ENCODE assay signal across 8 cellular contexts in the genomic region with DNA sequence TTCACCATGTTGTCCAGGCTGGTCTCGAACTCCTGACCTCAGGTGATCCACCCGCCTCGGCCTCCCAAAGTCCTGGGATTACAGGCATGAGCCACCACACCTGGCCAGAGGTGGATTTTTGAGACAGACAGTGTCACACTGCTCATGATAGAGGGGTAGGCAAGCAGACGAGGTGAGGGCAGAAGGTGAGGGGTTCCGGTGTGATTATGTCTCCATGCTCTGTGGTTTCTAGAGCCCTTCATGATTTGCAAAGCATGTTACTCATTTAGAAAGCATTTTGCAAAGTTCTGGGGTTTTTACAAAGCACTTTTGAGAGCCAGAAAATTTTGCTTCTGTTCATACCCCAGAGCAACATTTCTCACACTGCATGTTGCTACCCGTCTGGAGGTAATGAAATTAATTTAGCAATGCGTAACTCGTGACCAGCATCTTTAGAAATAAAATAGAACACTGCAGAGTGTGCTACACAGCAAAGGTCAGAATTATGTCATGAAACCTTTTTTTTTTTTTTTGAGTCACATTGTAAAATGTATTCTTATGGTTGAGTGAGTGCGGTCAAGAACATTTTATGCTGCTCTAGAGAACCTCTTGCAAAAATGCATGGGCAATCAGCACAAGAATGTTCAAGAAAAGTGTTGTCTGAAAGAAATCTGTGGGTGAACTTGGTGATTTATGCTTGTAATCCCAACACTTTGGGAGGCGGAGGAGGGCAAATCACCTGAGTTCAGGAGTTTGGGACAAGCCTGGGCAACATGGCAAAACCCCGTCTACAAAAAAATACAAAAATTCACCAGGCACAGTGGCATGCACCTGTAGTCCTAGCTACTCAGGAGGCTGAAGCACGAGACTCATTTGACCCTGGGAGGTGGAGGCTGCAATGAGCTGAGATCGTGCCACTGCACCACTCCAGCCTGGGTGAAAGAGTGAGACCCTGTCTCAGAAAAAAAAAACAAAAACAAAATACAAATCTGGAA. TPM values are rescaled to one million over a fixed set of nuclear protein-coding genes. Genes with fewer than 3 reads are reported as not detected.
DNase-seq lines count a peak whose midpoint lies in the region; ATAC-seq and TF ChIP-seq lines count a peak whose summit lies in the region.

No MANE protein-coding gene starts in this region.

- H3K9me3 Mint-ChIP-seq in activated CD4-positive, alpha-beta memory T cell treated with anti-CD3 and anti-CD28 coated beads, Interleukin-2, amount 10 ng/mL, durations not matched to agents 7 days and 5 days = no peaks in the 10 kb centered on the region
- no peaks in the 10 kb centered on the region for H3K9me3 Mint-ChIP-seq in nephron progenitor cell

- H3K4me1 ChIP-seq in BE2C (no peaks in the 10 kb centered on the region), PC-9 (replicated peaks; ENCODE audit: insufficient read depth) (peaks cover 7% of the 10 kb centered on the region; the same call in 1 of the 2 replicates)

- no peak overlapping the region for H3K4me2 ChIP-seq in PC-9

- H3K4me1 Mint-ChIP-seq in activated CD4-positive, alpha-beta memory T cell treated with anti-CD3 and anti-CD28 coated beads, Interleukin-2, amount 10 ng/mL, durations not matched to agents 7 days and 5 days = peaks cover 74% of the 10 kb centered on the region
- H3K4me1 Mint-ChIP-seq in nephron progenitor cell = no peaks in the 10 kb centered on the region

- no peak overlapping the region for H3K27ac ChIP-seq in PC-9

- H3K79me2 ChIP-seq in PC-9 (ENCODE audit: low read depth) = no peaks in the 10 kb centered on the region

- DNase-seq in activated T-cell treated with anti-CD3 and anti-CD28 coated beads, Interleukin-2, amount 50 U/mL, for 1 hour = peak; percentile 21
- DNase-seq in activated T-cell treated with anti-CD3 and anti-CD28 coated beads for 4 hours (no peak), nephron progenitor cell (no peak), SKM-1 treated with dmso at 0.1 percent for 144 hours (lab: John Stamatoyannopoulos, UW; ENCODE audit: unreplicated experiment) (no peak), BE2C (no peak), PC-9 (no peak)
- DNase-seq in activated CD4-positive, alpha-beta memory T cell treated with anti-CD3 and anti-CD28 coated beads, Interleukin-2, amount 10 ng/mL, durations not matched to agents 7 days and 5 days = peak; percentile 72

- peaks cover 15% of the 10 kb centered on the region for H3K27me3 Mint-ChIP-seq in activated CD4-positive, alpha-beta memory T cell treated with anti-CD3 and anti-CD28 coated beads, Interleukin-2, amount 10 ng/mL, durations not matched to agents 7 days and 5 days
- peaks cover 18% of the 10 kb centered on the region for H3K27me3 Mint-ChIP-seq in nephron progenitor cell (ENCODE audit: low read depth, poor library complexity)

- no peaks in the 10 kb centered on the region for H3K36me3 ChIP-seq in BE2C
- H3K36me3 ChIP-seq in PC-9 (ENCODE audit: low read depth) = no peaks in the 10 kb centered on the region

- H2AFZ ChIP-seq in PC-9 = no peak overlapping the region

- H3K4me3 Mint-ChIP-seq in activated CD4-positive, alpha-beta memory T cell treated with anti-CD3 and anti-CD28 coated beads, Interleukin-2, amount 10 ng/mL, durations not matched to agents 7 days and 5 days = peak overlapping the region; percentile 46
- no peak overlapping the region for H3K4me3 Mint-ChIP-seq in nephron progenitor cell

- BruUV-seq in PC-9 (replicated peaks; lab: Mats Ljungman, UMichigan) = no TSS peak

- H3K27me3 ChIP-seq in BE2C (peaks cover 5% of the 10 kb centered on the region), PC-9 (ENCODE audit: insufficient read depth, low read depth) (no peaks in the 10 kb centered on the region; the same call in 1 of the 2 replicates)

- H3K27ac Mint-ChIP-seq in activated CD4-positive, alpha-beta memory T cell treated with anti-CD3 and anti-CD28 coated beads, Interleukin-2, amount 10 ng/mL, durations not matched to agents 7 days and 5 days = peak overlapping the region; percentile 94
- peak overlapping the region; percentile 53 for H3K27ac Mint-ChIP-seq in nephron progenitor cell

- peak; percentile 68 for ATAC-seq in HG02981 (IDR thresholded peaks at IDR 0.05; ENCODE audit: unreplicated experiment)

- TF ChIP-seq CTCF in nephron progenitor cell (IDR thresholded peaks at IDR 0.05) (no peak), BE2C (IDR thresholded peaks at IDR 0.05; ENCODE audit: low read depth, low read length) (no peak), PC-9 (conservative IDR thresholded peaks at IDR 0.05) (no peak)

- peaks cover 6% of the 10 kb centered on the region for H3K36me3 Mint-ChIP-seq in activated CD4-positive, alpha-beta memory T cell treated with anti-CD3 and anti-CD28 coated beads, Interleukin-2, amount 10 ng/mL, durations not matched to agents 7 days and 5 days (ENCODE audit: low read depth)
- H3K36me3 Mint-ChIP-seq in nephron progenitor cell (ENCODE audit: low read depth) = peaks cover 5% of the 10 kb centered on the region

- H3K4me3 ChIP-seq in BE2C (ENCODE audit: low read depth, low read length) (no peak overlapping the region), PC-9 (no peak overlapping the region)

- no peaks in the 10 kb centered on the region for H4K20me1 ChIP-seq in PC-9 (ENCODE audit: insufficient read depth)

- peaks cover 3% of the 10 kb centered on the region; the same call in 1 of the 2 replicates for H3F3A ChIP-seq in PC-9 (ENCODE audit: insufficient read depth, low read depth)

- H3K9me2 ChIP-seq in PC-9 (ENCODE audit: insufficient read depth) = no peaks in the 10 kb centered on the region

- POLR2A ChIA-PET in activated CD4-positive, alpha-beta memory T cell treated with anti-CD3 and anti-CD28 coated beads, Interleukin-2, amount 10 ng/mL, durations not matched to agents 7 days and 5 days (lab: Charles Lee) = interaction anchor here (1.9 kb wide), 1 partner anchor 58 kb away, joined by 8 read pairs; a partner anchor contains a TSS
- POLR2A ChIA-PET in PC-9 (lab: Charles Lee; ENCODE audit: unreplicated experiment) = no interaction called here

- intact Hi-C loops in PC-9 (cut with micrococcal nuclease; ENCODE audit: unreplicated experiment) = loop anchor here (5.0 kb wide), 2 partner anchors 78 to 278 kb away; no protein-coding TSS in a partner anchor

- CTCF ChIA-PET in activated CD4-positive, alpha-beta memory T cell treated with anti-CD3 and anti-CD28 coated beads, Interleukin-2, amount 10 ng/mL, durations not matched to agents 7 days and 5 days (lab: Charles Lee) = interaction anchor here (0.7 to 5.6 kb wide), 5 partner anchors 14 to 309 kb away, joined by 3 to 28 read pairs (median 4); a partner anchor contains a TSS
- CTCF ChIA-PET in PC-9 (lab: Charles Lee) = no interaction called here

- H3K9me3 ChIP-seq in BE2C (no peaks in the 10 kb centered on the region), PC-9 (ENCODE audit: insufficient read depth, low read depth) (no peaks in the 10 kb centered on the region)

RNA-seq across cellular contexts. Expression of a gene that starts 58.0 kb away (rescaled TPM):
- total RNA-seq in activated CD4-positive, alpha-beta memory T cell treated with anti-CD3 and anti-CD28 coated beads, Interleukin-2, amount 10 ng/mL, durations not matched to agents 7 days and 5 days = 100 to 1,000 TPM; 374 to 383 TPM
- polyA plus RNA-seq in BE2C (2012; ENCODE audit: insufficient read depth, insufficient read length, low read depth) = 10.0 TPM
- 3.5 and 6.8 TPM in 2 replicates for total RNA-seq in PC-9 (2021)

RNA-seq across cellular contexts. Expression of a gene that starts 59.3 kb away (rescaled TPM):
- 100 to 1,000 TPM; 297 TPM for total RNA-seq in activated CD4-positive, alpha-beta memory T cell treated with anti-CD3 and anti-CD28 coated beads, Interleukin-2, amount 10 ng/mL, durations not matched to agents 7 days and 5 days
- 581 TPM for polyA plus RNA-seq in BE2C (2012; ENCODE audit: insufficient read depth, insufficient read length, low read depth)
- 230 and 292 TPM in 2 replicates for total RNA-seq in PC-9 (2021)

Comparison
In these comparisons a context has a peak if more than half of its experiments do, and no peak if none do; other contexts are left out.
1. DNase-seq: peak in activated T-cell treated with anti-CD3 and anti-CD28 coated beads, Interleukin-2, amount 50 U/mL, for 1 hour (single experiment) and activated CD4-positive, alpha-beta memory T cell treated with anti-CD3 and anti-CD28 coated beads, Interleukin-2, amount 10 ng/mL, durations not matched to agents 7 days and 5 days (single experiment); none in activated T-cell treated with anti-CD3 and anti-CD28 coated beads for 4 hours (single experiment), nephron progenitor cell (single experiment), SKM-1 treated with dmso at 0.1 percent for 144 hours (single experiment), BE2C (single experiment) and PC-9 (0 of 2).
2. RNA of a gene that starts 58.0 kb away (total RNA-seq): 374 to 383 TPM in activated CD4-positive, alpha-beta memory T cell treated with anti-CD3 and anti-CD28 coated beads, Interleukin-2, amount 10 ng/mL, durations not matched to agents 7 days and 5 days; 3.5 to 6.8 TPM in PC-9; every median in the first group is over 10 times any median in the second.